In genomic region chr1:41847733-41848132, GRCh38 we compare ENCODE assay signal across 24 cellular contexts.
DNase-seq lines count a peak whose midpoint lies in the region; ATAC-seq and TF ChIP-seq lines count a peak whose summit lies in the region.
"Had no signal": no experiment of that assay in that cellular context is flagged by ENCODE, and none has a peak within 500 bp of the region (broad histone marks: within the 10 kb centered on the region; RNA-seq: fewer than 3 reads in every experiment).

No MANE protein-coding gene starts in this region.

- no peaks in the 10 kb centered on the region for H3K9me2 ChIP-seq in SK-N-SH

- POLR2A ChIA-PET in SK-N-SH (lab: Yijun Ruan, JAX): no interaction called here

- H3K79me2 ChIP-seq in SK-N-SH (ENCODE audit: insufficient read depth): 0 out of 2 replicates have a peak, but pooled peaks cover 4% of the 10 kb centered on the region

- no peaks in the 10 kb centered on the region for H3K9me3 Mint-ChIP-seq in stimulated activated effector memory CD8-positive, alpha-beta T cell treated with anti-CD3 and anti-CD28 coated beads, Interleukin-12 subunit alpha, Interleukin-12 subunit beta, amount 100 ng/mL, for 72 hours
- H3K9me3 Mint-ChIP-seq: CD4-positive, alpha-beta memory T cell; GM23338 had no signal

- H3K27me3 ChIP-seq in SK-N-SH (ENCODE audit: insufficient read depth) (no peaks in the 10 kb centered on the region), vagina (no peaks in the 10 kb centered on the region)
- H3K27me3 ChIP-seq: BLaER1 treated with 17β-estradiol and CSF1 and Interleukin-3, amounts not matched to agents 10 nM and 100 nM had no signal

- no peak overlapping the region for H3K4me3 ChIP-seq in SK-N-SH (ENCODE audit: low read depth in 2 of 2, low read length in 1 of 2)
- no peak overlapping the region for H3K4me3 ChIP-seq in vagina
- H3K4me3 ChIP-seq: BLaER1 treated with 17β-estradiol and CSF1 and Interleukin-3, amounts not matched to agents 10 nM and 100 nM; GM23338; HAP-1 had no signal

- WGBS in SK-N-SH (ENCODE audit: low lambda C conversion rate): 76% methylated on average over 2 of the region's 2 CpGs

- no peak for TF ChIP-seq EP300 in SK-N-SH (IDR thresholded peaks at IDR 0.05; ENCODE audit: borderline replicate concordance in 1 of 2, low read depth in 1 of 2, low read length in 1 of 2)

- intact Hi-C loops in left cardiac atrium (cut with DNase I) (no loop called here), vagina (cut with DNase I) (no loop called here)

- TF ChIP-seq POLR2A in vagina (IDR thresholded peaks at IDR 0.05): no peak

- H3K4me3 Mint-ChIP-seq in stimulated activated effector memory CD8-positive, alpha-beta T cell treated with anti-CD3 and anti-CD28 coated beads, Interleukin-12 subunit alpha, Interleukin-12 subunit beta, amount 100 ng/mL, for 72 hours: no peak overlapping the region
- H3K4me3 Mint-ChIP-seq: CD4-positive, alpha-beta memory T cell; GM23338 had no signal

- H3K36me3 ChIP-seq in SK-N-SH (replicated peaks in 1 of 2; ENCODE audit: control insufficient read depth in 1 of 2, insufficient read depth in 2 of 2, low read length in 1 of 2): no peaks in the 10 kb centered on the region
- H3K36me3 ChIP-seq in vagina: no peaks in the 10 kb centered on the region
- H3K36me3 ChIP-seq: BLaER1 treated with 17β-estradiol and CSF1 and Interleukin-3, amounts not matched to agents 10 nM and 100 nM; HAP-1 had no signal

- peaks cover 22% of the 10 kb centered on the region for H3F3A ChIP-seq in SK-N-SH (replicated peaks; ENCODE audit: insufficient read depth)

- H3K9me3 ChIP-seq in SK-N-SH: no peaks in the 10 kb centered on the region
- H3K9me3 ChIP-seq in vagina: no peaks in the 10 kb centered on the region
- H3K9me3 ChIP-seq: BLaER1 treated with 17β-estradiol and CSF1 and Interleukin-3, amounts not matched to agents 10 nM and 100 nM; HAP-1 had no signal

- DNase-seq in SK-N-SH (no peak), amniotic epithelial cell (ENCODE audit: low read depth) (peak; percentile 33), left cardiac atrium (peak; percentile 39), anterior cingulate cortex (lab: John Stamatoyannopoulos, UW) (no peak), vagina (ENCODE audit: extremely low spot score in 2 of 2) (no peak), dedifferentiated amniotic fluid mesenchymal stem cell (ENCODE audit: extremely low spot score) (no peak)
- DNase-seq in stimulated activated effector memory CD8-positive, alpha-beta T cell treated with anti-CD3 and anti-CD28 coated beads, Interleukin-12 subunit alpha, Interleukin-12 subunit beta, amount 100 ng/mL, for 72 hours (ENCODE audit: low spot score in 2 of 2): no peak
- DNase-seq: 8988T; CD4-positive, alpha-beta memory T cell; DMS153; GDM1; KBM-7; NCI-H1092; NCI-H1436 treated with DMSO at 0.1 percent for 48 hours; NCI-H1930; NCI-H226; NCI-H510A treated with DMSO at 0.1 percent for 48 hours; NCI-H748 treated with DMSO at 0.1 percent for 48 hours had no signal

- H3K27ac ChIP-seq in SK-N-SH (ENCODE audit: low read depth in 2 of 2, low read length in 1 of 2) (peak overlapping the region in 1 of 2 experiments; percentile 68; a peak in 2 of 4 replicates), vagina (no peak overlapping the region)
- H3K27ac ChIP-seq: BLaER1 treated with 17β-estradiol and CSF1 and Interleukin-3, amounts not matched to agents 10 nM and 100 nM had no signal

- TF ChIP-seq CTCF in SK-N-SH (IDR thresholded peaks at IDR 0.05) (no peak), vagina (IDR thresholded peaks at IDR 0.05) (no peak)

- H4K20me1 ChIP-seq in SK-N-SH (ENCODE audit: insufficient read depth): no peaks in the 10 kb centered on the region
- H4K20me1 ChIP-seq: BLaER1 treated with 17β-estradiol and CSF1 and Interleukin-3, amounts not matched to agents 10 nM and 100 nM had no signal

- no peak for TF ChIP-seq RAD21 in SK-N-SH (IDR thresholded peaks at IDR 0.05; ENCODE audit: low read length)

- peaks cover 5% of the 10 kb centered on the region for H3K36me3 Mint-ChIP-seq in stimulated activated effector memory CD8-positive, alpha-beta T cell treated with anti-CD3 and anti-CD28 coated beads, Interleukin-12 subunit alpha, Interleukin-12 subunit beta, amount 100 ng/mL, for 72 hours

- no peak overlapping the region for H3K9ac ChIP-seq in SK-N-SH
- H3K9ac ChIP-seq: BLaER1 treated with 17β-estradiol and CSF1 and Interleukin-3, amounts not matched to agents 10 nM and 100 nM had no signal

- no peak overlapping the region for H2AFZ ChIP-seq in SK-N-SH (ENCODE audit: low read depth)
- H2AFZ ChIP-seq: GM23338 had no signal

- ATAC-seq in SK-N-SH treated with all-trans-retinoic acid at 6 μM for 48 hours: peak; percentile 13; the same call in 1 of the 3 replicates
- ATAC-seq in left cardiac atrium: peak; percentile 84 to 89
- no peak for ATAC-seq in stimulated activated effector memory CD8-positive, alpha-beta T cell treated with anti-CD3 and anti-CD28 coated beads, Interleukin-12 subunit alpha, Interleukin-12 subunit beta, amount 100 ng/mL, for 72 hours
- ATAC-seq: GM23338, HepG2, Panc1 had no signal

- peak overlapping the region; percentile 13 for H3K27ac Mint-ChIP-seq in stimulated activated effector memory CD8-positive, alpha-beta T cell treated with anti-CD3 and anti-CD28 coated beads, Interleukin-12 subunit alpha, Interleukin-12 subunit beta, amount 100 ng/mL, for 72 hours
- H3K27ac Mint-ChIP-seq: CD4-positive, alpha-beta memory T cell; GM23338 had no signal

- H3K4me1 ChIP-seq in SK-N-SH (ENCODE audit: control insufficient read depth in 1 of 2, insufficient read depth in 2 of 2, low read depth in 1 of 2, low read length in 1 of 2) (peaks cover 3 to 36% of the 10 kb centered on the region in 2 experiments; a peak in 3 of 4 replicates), vagina (peaks cover 3% of the 10 kb centered on the region)
- H3K4me1 ChIP-seq: HAP-1 had no signal

- CTCF ChIA-PET in SK-N-SH (lab: Yijun Ruan, JAX): no interaction called here

- peaks cover 42% of the 10 kb centered on the region for H3K4me1 Mint-ChIP-seq in stimulated activated effector memory CD8-positive, alpha-beta T cell treated with anti-CD3 and anti-CD28 coated beads, Interleukin-12 subunit alpha, Interleukin-12 subunit beta, amount 100 ng/mL, for 72 hours

- no peak overlapping the region for H3K4me2 ChIP-seq in SK-N-SH
- H3K4me2 ChIP-seq: GM23338 had no signal

TF ChIP-seq in SK-N-SH treated with all-trans-retinoic acid at 6 μM for 48 hours, 23 proteins besides CTCF, POLR2A, EP300 and RAD21:
- TF ChIP-seq GLIS3 (CRISPR knock-in tag; IDR thresholded peaks at IDR 0.05): no peak
- TF ChIP-seq POU6F1 (CRISPR knock-in tag; IDR thresholded peaks at IDR 0.05; ENCODE audit: borderline replicate concordance, low read depth): no peak
TF ChIP-seq in SK-N-SH treated with all-trans-retinoic acid at 6 μM for 48 hours: peak in this region for 0.

TF ChIP-seq in SK-N-SH, 30 proteins besides CTCF, POLR2A, EP300 and RAD21 (continues in another document):
- TF ChIP-seq MEF2A (IDR thresholded peaks at IDR 0.05; ENCODE audit: borderline replicate concordance, low read depth) (no peak), FOSL2 (IDR thresholded peaks at IDR 0.05; ENCODE audit: borderline replicate concordance, low read depth) (no peak), FOXJ3 (CRISPR knock-in tag; IDR thresholded peaks at IDR 0.05) (no peak), MAX (IDR thresholded peaks at IDR 0.05; ENCODE audit: low read depth) (no peak), IRF3 (IDR thresholded peaks at IDR 0.05; ENCODE audit: low read depth, low read length) (no peak), ELF1 (IDR thresholded peaks at IDR 0.05) (no peak), ZBTB33 (IDR thresholded peaks at IDR 0.05; ENCODE audit: borderline replicate concordance, low read depth) (no peak), YY1 (IDR thresholded peaks at IDR 0.05; ENCODE audit: low read depth) (no peak), RCOR1 (IDR thresholded peaks at IDR 0.05; ENCODE audit: low read length) (no peak), NRF1 (IDR thresholded peaks at IDR 0.05; ENCODE audit: low read depth, low read length) (no peak), MXI1 (IDR thresholded peaks at IDR 0.05; ENCODE audit: low read depth, low read length) (no peak), GABPA (IDR thresholded peaks at IDR 0.05; ENCODE audit: low read depth) (no peak), CHD2 (IDR thresholded peaks at IDR 0.05; ENCODE audit: low read length, partially characterized antibody) (no peak)

Comparison
In these comparisons a context has a peak if more than half of its experiments do, and no peak if none do; other contexts are left out.
1. DNase-seq: peak in amniotic epithelial cell (single experiment) and left cardiac atrium (single experiment); none in SK-N-SH (single experiment), stimulated activated effector memory CD8-positive, alpha-beta T cell treated with anti-CD3 and anti-CD28 coated beads, Interleukin-12 subunit alpha, Interleukin-12 subunit beta, amount 100 ng/mL, for 72 hours (0 of 2), anterior cingulate cortex (0 of 58), vagina (0 of 2) and dedifferentiated amniotic fluid mesenchymal stem cell (single experiment).